In the genomic region with DNA sequence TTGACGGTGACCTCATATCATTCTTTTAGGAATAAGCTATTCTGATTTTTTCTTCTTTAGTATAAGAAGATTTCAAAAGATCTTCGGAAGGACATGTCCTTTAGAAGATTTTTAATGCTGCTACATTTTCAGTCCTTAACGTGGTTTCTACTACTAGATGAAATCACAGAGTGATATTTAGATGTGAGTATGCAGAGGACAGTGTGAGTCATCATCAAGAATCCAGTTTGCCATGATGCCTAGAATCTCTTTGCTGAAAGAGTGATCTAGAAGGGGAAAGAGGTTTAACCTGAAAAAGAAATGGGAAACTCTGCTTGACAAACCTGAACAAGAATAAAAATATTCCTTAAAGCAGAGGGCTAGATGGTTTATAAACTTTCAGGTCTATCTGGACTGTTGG, we compare ENCODE assay signal across 17 cellular contexts. TPM values are rescaled to one million over a fixed set of nuclear protein-coding genes. Genes with fewer than 3 reads are reported as not detected.
A peak's percentile ranks its signal among the peaks of the same experiment; 100 is the strongest.
DNase-seq lines count a peak whose midpoint lies in the region; ATAC-seq and TF ChIP-seq lines count a peak whose summit lies in the region.
"Had no signal": no experiment of that assay in that cellular context is flagged by ENCODE, and none has a peak within 500 bp of the region (broad histone marks: within the 10 kb centered on the region; RNA-seq: fewer than 3 reads in every experiment).

No MANE protein-coding gene starts in this region.

- DNase-seq in EH (ENCODE audit: low read depth), result peak; percentile 35
- peak; percentile 52 for DNase-seq in HT1080 (ENCODE audit: low read depth)
- DNase-seq in astrocyte of the spinal cord (ENCODE audit: low read depth, low spot score), result peak; percentile 19
- peak; percentile 48 for DNase-seq in iris pigment epithelial cell (ENCODE audit: low read depth)
- no peak for DNase-seq in NCI-H2029 treated with DMSO at 0.1 percent for 48 hours (lab: John Stamatoyannopoulos, UW)
- DNase-seq in activated naive CD4-positive, alpha-beta T cell treated with anti-CD3 and anti-CD28 coated beads, Interleukin-2, amount 50 U/mL, for 16 hours, result no peak
- DNase-seq in AML-193 (lab: John Stamatoyannopoulos, UW), result no peak
- DNase-seq: COR-L47, MM.1S, NCI-H1092 treated with DMSO at 0.1 percent for 48 hours, NCI-H2107, NCI-H2227 treated with DMSO at 0.1 percent for 48 hours, NCI-H524, Peyer's patch, Right ventricle myocardium superior had no signal

- in situ Hi-C loops in astrocyte of the spinal cord (cut with HindIII; ENCODE audit: low sequenced_read_pairs), result no loop called here

- no peak for TF ChIP-seq CTCF in astrocyte of the spinal cord (IDR thresholded peaks at IDR 0.05; ENCODE audit: low read depth, low read length)

- ATAC-seq in esophagus mucosa, result no peak
- ATAC-seq: A549 had no signal

- no peak overlapping the region for H3K4me3 ChIP-seq in astrocyte of the spinal cord (ENCODE audit: low read depth, low read length)
- H3K4me3 ChIP-seq: A549, Peyer's patch had no signal

RNA-seq across cellular contexts. Expression of gene SLC7A14, which starts 43.2 kb away (rescaled TPM):
- total RNA-seq in HT1080 (2014; rRNA removed; shearing (Covaris generic)), result not detected in 2 replicates
- polyA plus RNA-seq in HT1080 (2015; cell fraction: cytosol; rRNA removed), result not detected in 2 replicates
- not detected in 2 replicates for polyA plus RNA-seq in HT1080 (2015; cell fraction: nucleus; rRNA removed)
- not detected for total RNA-seq in esophagus mucosa
- total RNA-seq: Right ventricle myocardium superior had no signal
- polyA plus RNA-seq: A549 had no signal

Comparison
In these comparisons a context has a peak if more than half of its experiments do, and no peak if none do; other contexts are left out.
1. DNase-seq: peak in EH (single experiment), HT1080 (single experiment), astrocyte of the spinal cord (single experiment) and iris pigment epithelial cell (single experiment); none in NCI-H2029 treated with DMSO at 0.1 percent for 48 hours (single experiment), activated naive CD4-positive, alpha-beta T cell treated with anti-CD3 and anti-CD28 coated beads, Interleukin-2, amount 50 U/mL, for 16 hours (single experiment) and AML-193 (0 of 2).